Comparison of ENCODE assay signal across 16 cellular contexts in genomic region chr1:155873860-155874259, GRCh38. TPM values are rescaled to one million over a fixed set of nuclear protein-coding genes. Genes with fewer than 3 reads are reported as not detected.
DNase-seq lines count a peak whose midpoint lies in the region; ATAC-seq and TF ChIP-seq lines count a peak whose summit lies in the region.
"Had no signal": no experiment of that assay in that cellular context is flagged by ENCODE, and none has a peak within 500 bp of the region (broad histone marks: within the 10 kb centered on the region; RNA-seq: fewer than 3 reads in every experiment).

No MANE protein-coding gene starts in this region.

- CTCF ChIA-PET in A673 (lab: Charles Lee) = no interaction called here

- TF ChIP-seq CTCF in A673 (conservative IDR thresholded peaks at IDR 0.05; ENCODE audit: low read depth, low read length) (no peak), foreskin fibroblast (IDR thresholded peaks at IDR 0.05; ENCODE audit: low read depth, low read length) (no peak)

- H3K27me3 ChIP-seq in A673 (replicated peaks; ENCODE audit: insufficient read depth, low read depth, low read length, poor library complexity) (no peaks in the 10 kb centered on the region), right cardiac atrium (ENCODE audit: control insufficient read depth, insufficient read depth) (no peaks in the 10 kb centered on the region)

- POLR2A ChIA-PET in A673 (lab: Charles Lee; ENCODE audit: low non-redundant PET) = no interaction called here

- H3K27ac ChIP-seq in A673 (ENCODE audit: low read depth, low read length, poor library complexity, severe bottlenecking) (no peak overlapping the region), right cardiac atrium (ENCODE audit: low read length) (no peak overlapping the region)
- H3K27ac ChIP-seq: foreskin keratinocyte had no signal

- WGBS in right cardiac atrium = 83% methylated on average over 9 of the region's 9 CpGs

- H3K4me1 ChIP-seq in A673 (ENCODE audit: insufficient read depth, low read length, poor library complexity, severe bottlenecking) (peaks cover 15% of the 10 kb centered on the region), right cardiac atrium (ENCODE audit: control insufficient read depth, insufficient read depth, low read length) (peaks cover 13% of the 10 kb centered on the region)
- H3K4me1 ChIP-seq: foreskin keratinocyte had no signal

- peak; percentile 64 for DNase-seq in A673 (ENCODE audit: low spot score)
- peak; percentile 74 for DNase-seq in amniotic epithelial cell (ENCODE audit: low read depth)
- DNase-seq in foreskin fibroblast = peak; percentile 54 to 60
- DNase-seq in NCI-H2107 (lab: John Stamatoyannopoulos, UW) = no peak
- no peak for DNase-seq in right cardiac atrium
- DNase-seq: activated CD8-positive, alpha-beta T cell treated with anti-CD3 and anti-CD28 coated beads for 36 hours; DND-41; foreskin keratinocyte; naive B cell; NCI-H187; stimulated activated CD4-positive, alpha-beta T cell treated with anti-CD3 and anti-CD28 coated beads, Interleukin-4, amount 100 ng/mL, for 4 hours; stimulated activated naive CD4-positive, alpha-beta T cell; T-helper 9 cell had no signal

- no peaks in the 10 kb centered on the region for H3K36me3 ChIP-seq in A673 (ENCODE audit: insufficient read depth, low read length, poor library complexity, severe bottlenecking)

- TF ChIP-seq EP300 in Ishikawa (IDR thresholded peaks at IDR 0.05; ENCODE audit: borderline replicate concordance) = no peak

- no TSS peak for BruUV-seq in A673 (replicated peaks; lab: Mats Ljungman, UMichigan)

- intact Hi-C loops in A673 (cut with micrococcal nuclease; ENCODE audit: unreplicated experiment) = no loop called here
- intact Hi-C loops in right cardiac atrium (cut with DNase I) = no loop called here

- ATAC-seq in GM21515 (IDR thresholded peaks at IDR 0.05; ENCODE audit: unreplicated experiment) (no peak), GM19452 (IDR thresholded peaks at IDR 0.05; ENCODE audit: unreplicated experiment) (no peak), right cardiac atrium (no peak)
- ATAC-seq: activated CD8-positive, alpha-beta T cell treated with anti-CD3 and anti-CD28 coated beads for 36 hours; foreskin keratinocyte had no signal

- TF ChIP-seq RAD21 in Ishikawa (IDR thresholded peaks at IDR 0.05; ENCODE audit: low read depth) = no peak

- H3K4me3 ChIP-seq in A673 (ENCODE audit: low read depth, low read length, poor library complexity, severe bottlenecking) (no peak overlapping the region), foreskin fibroblast (ENCODE audit: low read depth in 1 of 2, low read length in 2 of 2) (no peak overlapping the region), right cardiac atrium (ENCODE audit: low read length) (no peak overlapping the region)

- H3K9me3 ChIP-seq in A673 (ENCODE audit: low read depth, low read length, poor library complexity, severe bottlenecking) (no peaks in the 10 kb centered on the region), right cardiac atrium (ENCODE audit: control insufficient read depth, low read length) (no peaks in the 10 kb centered on the region)

TF ChIP-seq in Ishikawa, 13 proteins besides CTCF, POLR2A, EP300 and RAD21:
- TF ChIP-seq ZBTB7A (IDR thresholded peaks at IDR 0.05; ENCODE audit: low read depth) (no peak), REST (IDR thresholded peaks at IDR 0.05; ENCODE audit: low read depth) (no peak), USF1 (IDR thresholded peaks at IDR 0.05) (no peak), CREB1 (IDR thresholded peaks at IDR 0.05; ENCODE audit: low read depth) (no peak), NFIC (IDR thresholded peaks at IDR 0.05) (peak; percentile 53), FOXM1 (IDR thresholded peaks at IDR 0.05; ENCODE audit: borderline replicate concordance, low read depth) (no peak), TAF1 (IDR thresholded peaks at IDR 0.05; ENCODE audit: low read depth) (no peak), TEAD4 (IDR thresholded peaks at IDR 0.05) (no peak)

RNA-seq across cellular contexts. Expression of gene SYT11, which starts 14.5 kb away (rescaled TPM):
- total RNA-seq in A673 (2021) (10.2 and 10.6 TPM in 2 replicates), right cardiac atrium (10 to 100 TPM; 11.4 to 15.4 (median 14.4) TPM)
- polyA plus RNA-seq in right cardiac atrium = 4.7 TPM

RNA-seq across cellular contexts. Expression of gene GON4L, which starts 16.8 kb away (rescaled TPM):
- total RNA-seq in A673 (2021) (55.7 and 59.9 TPM in 2 replicates), right cardiac atrium (10 to 100 TPM; 24.4 to 30.2 (median 27.1) TPM)
- 13.8 TPM for polyA plus RNA-seq in right cardiac atrium

RNA-seq across cellular contexts. Expression of gene RIT1, which starts 37.3 kb away (rescaled TPM):
- total RNA-seq in A673 (2021) (27.5 and 29.6 TPM in 2 replicates), right cardiac atrium (10 to 100 TPM; 21.6 to 26.2 (median 22.5) TPM)
- polyA plus RNA-seq in right cardiac atrium = 9.4 TPM

Comparison
In these comparisons a context has a peak if more than half of its experiments do, and no peak if none do; other contexts are left out.
1. DNase-seq: peak in A673 (single experiment), amniotic epithelial cell (single experiment) and foreskin fibroblast (2 of 2); none in NCI-H2107 (single experiment) and right cardiac atrium (0 of 3).